Comparison of ENCODE assay signal across 8 cellular contexts in genomic region chr3:170414202-170414663, GRCh38. TPM values are rescaled to one million over a fixed set of nuclear protein-coding genes. Genes with fewer than 3 reads are reported as not detected.
A peak's percentile ranks its signal among the peaks of the same experiment; 100 is the strongest.
DNase-seq lines count a peak whose midpoint lies in the region; ATAC-seq, FAIRE-seq and TF ChIP-seq lines count a peak whose summit lies in the region.

No MANE protein-coding gene starts in this region.

- no peak overlapping the region for H3K4me2 ChIP-seq in A549

- POLR2A ChIA-PET in A549 (lab: Yijun Ruan, JAX): interaction anchor here (0.8 kb wide), 1 partner anchor 397 kb away, joined by 3 read pairs; no protein-coding TSS in a partner anchor
- POLR2A ChIA-PET in activated CD8-positive, alpha-beta T cell treated with anti-CD3 and anti-CD28 coated beads, Interleukin-2, amount 10 ng/mL, durations not matched to agents 7 days and 5 days (lab: Charles Lee): interaction anchor here (1.0 kb wide), 1 partner anchor 17 kb away, joined by 3 read pairs; no protein-coding TSS in a partner anchor

- DNase-seq in A549 (ENCODE audit: low read depth in 1 of 2, low spot score in 1 of 2): peak; percentile 49 to 63
- peak; percentile 96 for DNase-seq in GM04503 (ENCODE audit: low read depth)
- peak; percentile 54 for DNase-seq in NCI-H526 treated with DMSO at 0.1 percent for 48 hours (lab: John Stamatoyannopoulos, UW)
- peak; percentile 53 for DNase-seq in activated CD8-positive, alpha-beta T cell treated with anti-CD3 and anti-CD28 coated beads, Interleukin-2, amount 10 ng/mL, durations not matched to agents 7 days and 5 days
- DNase-seq in foreskin keratinocyte: peak; percentile 62 to 84
- DNase-seq in ovary: peak in 3 of 5 donors; percentile 49 to 63 (median 60)
- DNase-seq in ureter (ENCODE audit: low spot score): no peak

- intact Hi-C loops in ovary (cut with DNase I): loop anchor here (5.0 to 10.0 kb wide), 6 partner anchors 102 to 431 kb away; partner anchors contain the start of gene PHC3 (in 1 of the 4)

- TF ChIP-seq RAD21 in A549 (conservative IDR thresholded peaks at IDR 0.05 in 1 of 2, IDR thresholded peaks at IDR 0.05 in 1 of 2): peak; percentile 97 to 98

- no peak for TF ChIP-seq EP300 in A549 (IDR thresholded peaks at IDR 0.05)
- TF ChIP-seq EP300 in ovary (IDR thresholded peaks at IDR 0.05): no peak

- 36% methylated on average over 5 of the region's 5 CpGs for WGBS in A549 (ENCODE audit: missing lambda C conversion rate)
- 15 to 27% (median 18%) methylated on average over 5 of the region's 5 CpGs for WGBS in ovary, 3 donors

- H3K4me3 Mint-ChIP-seq in activated CD8-positive, alpha-beta T cell treated with anti-CD3 and anti-CD28 coated beads, Interleukin-2, amount 10 ng/mL, durations not matched to agents 7 days and 5 days: no peak overlapping the region

- H3K27ac ChIP-seq in A549 (no peak overlapping the region), foreskin keratinocyte (no peak overlapping the region), ovary (no peak overlapping the region)

- H3K4me1 ChIP-seq in A549: no peaks in the 10 kb centered on the region
- H3K4me1 ChIP-seq in foreskin keratinocyte: peaks cover 10% of the 10 kb centered on the region
- H3K4me1 ChIP-seq in ovary (ENCODE audit: insufficient read depth): peaks cover 7% of the 10 kb centered on the region

- H3K27me3 Mint-ChIP-seq in activated CD8-positive, alpha-beta T cell treated with anti-CD3 and anti-CD28 coated beads, Interleukin-2, amount 10 ng/mL, durations not matched to agents 7 days and 5 days (ENCODE audit: low read depth): peaks cover 27% of the 10 kb centered on the region

- CTCF ChIA-PET in A549 (lab: Yijun Ruan, JAX): interaction anchor here (0.6 to 10.5 kb wide), 63 partner anchors 8 to 448 kb away, joined by 3 to 277 read pairs (median 4); no protein-coding TSS in a partner anchor
- CTCF ChIA-PET in activated CD8-positive, alpha-beta T cell treated with anti-CD3 and anti-CD28 coated beads, Interleukin-2, amount 10 ng/mL, durations not matched to agents 7 days and 5 days (lab: Charles Lee): interaction anchor here (0.6 to 10.2 kb wide), 55 partner anchors 10 to 668 kb away, joined by 3 to 138 read pairs (median 4); partner anchors contain the start of genes EIF5A2 and RPL22L1

- H3K4me3 ChIP-seq in A549: no peak overlapping the region
- H3K4me3 ChIP-seq in ovary: no peak overlapping the region

- H3K36me3 Mint-ChIP-seq in activated CD8-positive, alpha-beta T cell treated with anti-CD3 and anti-CD28 coated beads, Interleukin-2, amount 10 ng/mL, durations not matched to agents 7 days and 5 days (ENCODE audit: low read depth): peaks cover 2% of the 10 kb centered on the region

- H3K4me1 Mint-ChIP-seq in activated CD8-positive, alpha-beta T cell treated with anti-CD3 and anti-CD28 coated beads, Interleukin-2, amount 10 ng/mL, durations not matched to agents 7 days and 5 days (ENCODE audit: low read depth): peaks cover 7% of the 10 kb centered on the region

- no peak for TF ChIP-seq POLR2A in A549 (IDR thresholded peaks at IDR 0.05; ENCODE audit: low read length)
- TF ChIP-seq POLR2A in ovary (IDR thresholded peaks at IDR 0.05): no peak

- ATAC-seq in A549: peak; percentile 62 to 84; a peak in 5 of 6 replicates
- peak; percentile 66 for ATAC-seq in HG03442 (IDR thresholded peaks at IDR 0.05; ENCODE audit: unreplicated experiment)
- peak; percentile 63 for ATAC-seq in activated CD8-positive, alpha-beta T cell treated with anti-CD3 and anti-CD28 coated beads, Interleukin-2, amount 10 ng/mL, durations not matched to agents 7 days and 5 days
- ATAC-seq in foreskin keratinocyte: peak; percentile 72

- H3K27ac Mint-ChIP-seq in activated CD8-positive, alpha-beta T cell treated with anti-CD3 and anti-CD28 coated beads, Interleukin-2, amount 10 ng/mL, durations not matched to agents 7 days and 5 days: no peak overlapping the region

- no peaks in the 10 kb centered on the region for H3K9me3 Mint-ChIP-seq in activated CD8-positive, alpha-beta T cell treated with anti-CD3 and anti-CD28 coated beads, Interleukin-2, amount 10 ng/mL, durations not matched to agents 7 days and 5 days (ENCODE audit: insufficient read depth)

- peaks cover 10% of the 10 kb centered on the region for H3K27me3 ChIP-seq in foreskin keratinocyte
- no peaks in the 10 kb centered on the region for H3K27me3 ChIP-seq in ovary

- TF ChIP-seq CTCF in A549 (IDR thresholded peaks at IDR 0.05) (peak; percentile 96), foreskin keratinocyte (conservative IDR thresholded peaks at IDR 0.05) (peak; percentile 99), ovary (IDR thresholded peaks at IDR 0.05) (peak; percentile 86 to 95 (median 89))

- H3K36me3 ChIP-seq in ovary: no peaks in the 10 kb centered on the region

- H3K9me3 ChIP-seq in A549: no peaks in the 10 kb centered on the region
- no peaks in the 10 kb centered on the region for H3K9me3 ChIP-seq in ovary

- FAIRE-seq in A549 (lab: Jason Lieb, UNC): no peak

TF ChIP-seq in A549, 52 proteins besides CTCF, POLR2A, EP300 and RAD21:
- TF ChIP-seq HDAC2 (IDR thresholded peaks at IDR 0.05) (no peak), MAZ (IDR thresholded peaks at IDR 0.05; ENCODE audit: borderline replicate concordance, low read depth, low read length) (no peak), JUNB (IDR thresholded peaks at IDR 0.05) (no peak), EHMT2 (IDR thresholded peaks at IDR 0.05; ENCODE audit: low read depth) (no peak), SMC3 (IDR thresholded peaks at IDR 0.05) (peak; percentile 97), TP53 (CRISPR knock-in tag; IDR thresholded peaks at IDR 0.05) (no peak)
- TF ChIP-seq, protein P1, sequence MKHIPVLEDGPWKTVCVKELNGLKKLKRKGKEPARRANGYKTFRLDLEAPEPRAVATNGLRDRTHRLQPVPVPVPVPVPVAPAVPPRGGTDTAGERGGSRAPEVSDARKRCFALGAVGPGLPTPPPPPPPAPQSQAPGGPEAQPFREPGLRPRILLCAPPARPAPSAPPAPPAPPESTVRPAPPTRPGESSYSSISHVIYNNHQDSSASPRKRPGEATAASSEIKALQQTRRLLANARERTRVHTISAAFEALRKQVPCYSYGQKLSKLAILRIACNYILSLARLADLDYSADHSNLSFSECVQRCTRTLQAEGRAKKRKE (CRISPR knock-in tag; IDR thresholded peaks at IDR 0.05; ENCODE audit: low read depth): no peak

RNA-seq across cellular contexts. Expression of gene CLDN11, which starts 4.4 kb away (rescaled TPM):
- 0.42 and 0.44 TPM in 2 replicates for polyA plus RNA-seq in A549 (2011; rRNA removed)
- 0.32 and 0.42 TPM in 2 replicates for polyA plus RNA-seq in A549 (2012; cell fraction: cytosol; rRNA removed)
- 2.6 and 3.2 TPM in 2 replicates for polyA plus RNA-seq in A549 (2012; cell fraction: nucleus; rRNA removed)
- polyA plus RNA-seq in A549 (2017; fragmentation: RNase III; extraction: RNeasy Plus Mini Kit Qiagen cat#74134 plus additional on column Dnase treatment): 0.42 to 0.61 TPM (median 0.56 TPM) in 3 replicates
- 0.21 and 0.49 TPM in 2 replicates for polyA minus RNA-seq in A549 (2011; rRNA and poly(A)+ RNA removed)
- not detected for total RNA-seq in activated CD8-positive, alpha-beta T cell treated with anti-CD3 and anti-CD28 coated beads, Interleukin-2, amount 10 ng/mL, durations not matched to agents 7 days and 5 days
- 4.8 and 22.6 TPM in 2 replicates for total RNA-seq in foreskin keratinocyte
- 4.0 and 19.8 TPM in 2 replicates for polyA plus RNA-seq in foreskin keratinocyte
- total RNA-seq in ovary: 100 to 1,000 TPM in 3 of 7 donors, 10 to 100 TPM in 4; 75.1 to 247 (median 79.5) TPM
- polyA plus RNA-seq in ovary: 100 to 1,000 TPM; 125 to 254 TPM
- total RNA-seq in ureter: 10.6 TPM

RNA-seq across cellular contexts. Expression of gene SKIL, which starts 56.7 kb away (rescaled TPM):
- polyA plus RNA-seq in A549 (2011; rRNA removed) (53.7 and 64.2 TPM in 2 replicates), A549 (2017; fragmentation: RNase III; extraction: RNeasy Plus Mini Kit Qiagen cat#74134 plus additional on column Dnase treatment) (39.6 to 43.8 TPM (median 40.3 TPM) in 3 replicates), foreskin keratinocyte (2.8 and 3.5 TPM in 2 replicates), ovary (10 to 100 TPM in 1 of 2 donors, 1 to 10 TPM in 1; 8.2 to 10.8 TPM)
- polyA plus RNA-seq in A549 (2012; cell fraction: cytosol; rRNA removed): 7.8 and 8.5 TPM in 2 replicates
- 5.7 and 7.8 TPM in 2 replicates for polyA plus RNA-seq in A549 (2012; cell fraction: nucleus; rRNA removed)
- polyA minus RNA-seq in A549 (2011; rRNA and poly(A)+ RNA removed): 137 and 140 TPM in 2 replicates
- 1 to 10 TPM; 6.7 to 6.9 TPM for total RNA-seq in activated CD8-positive, alpha-beta T cell treated with anti-CD3 and anti-CD28 coated beads, Interleukin-2, amount 10 ng/mL, durations not matched to agents 7 days and 5 days
- total RNA-seq in foreskin keratinocyte (23.1 and 30.1 TPM in 2 replicates), ovary (10 to 100 TPM; 39.3 to 57.8 (median 50.3) TPM), ureter (51.9 TPM)
